In genomic region chr7:75937958-75938786, GRCh38 we compare ENCODE assay signal across 10 cellular contexts. TPM values are rescaled to one million over a fixed set of nuclear protein-coding genes. Genes with fewer than 3 reads are reported as not detected.
A peak's percentile ranks its signal among the peaks of the same experiment; 100 is the strongest.
DNase-seq lines count a peak whose midpoint lies in the region; FAIRE-seq and TF ChIP-seq lines count a peak whose summit lies in the region.
"Had no signal": no experiment of that assay in that cellular context is flagged by ENCODE, and none has a peak within 500 bp of the region (broad histone marks: within the 10 kb centered on the region; RNA-seq: fewer than 3 reads in every experiment).

No MANE protein-coding gene starts in this region.

- FAIRE-seq in urothelium cell line (lab: Jason Lieb, UNC), result no peak
- FAIRE-seq: A204.1 had no signal

- peak overlapping the region in 49 of 59 donors; percentile 3 to 84 (median 55) for H3K27ac ChIP-seq in dorsolateral prefrontal cortex

- peak; percentile 19 for DNase-seq in NCI-H345 (lab: John Stamatoyannopoulos, UW)
- no peak for DNase-seq in NCI-H345 treated with DMSO at 0.1 percent for 48 hours (lab: John Stamatoyannopoulos, UW; ENCODE audit: unreplicated experiment)
- peak in 9 of 10 donors; percentile 55 to 84 (median 77) for DNase-seq in dorsolateral prefrontal cortex
- DNase-seq in lung microvascular endothelial cell (ENCODE audit: low read depth in 2 of 2), result peak; percentile 89 to 90
- DNase-seq in urothelium cell line (ENCODE audit: low spot score), result peak; percentile 30
- DNase-seq in NCI-H2107 (lab: John Stamatoyannopoulos, UW), result no peak
- DNase-seq in HuH-7 (ENCODE audit: low spot score), result no peak
- DNase-seq in NCI-H2081 (lab: John Stamatoyannopoulos, UW), result no peak
- DNase-seq: spleen had no signal

- H3K27me3 ChIP-seq in dorsolateral prefrontal cortex, result no peaks in the 10 kb centered on the region
- H3K27me3 ChIP-seq: spleen had no signal

- peak overlapping the region in 2 of 59 donors; percentile 1 to 12 for H3K4me3 ChIP-seq in dorsolateral prefrontal cortex
- H3K4me3 ChIP-seq: spleen had no signal

- intact Hi-C loops in dorsolateral prefrontal cortex (cut with DNase I), result no loop called here

- TF ChIP-seq CTCF in dorsolateral prefrontal cortex (IDR thresholded peaks at IDR 0.05 in 54 of 56, conservative IDR thresholded peaks at IDR 0.05 in 2 of 56; ENCODE audit: low read depth in 1 of 56, partially characterized antibody in 56 of 56), result peak in 1 of 56 donors; percentile 27

RNA-seq across cellular contexts. Expression of gene POR, which starts 23.2 kb away (rescaled TPM):
- 100 to 1,000 TPM in 9 of 120 experiments, 10 to 100 TPM in 111; 52.3 to 111 (median 78.1) TPM for total RNA-seq in dorsolateral prefrontal cortex
- 67.6 and 132 TPM in 2 replicates for total RNA-seq in lung microvascular endothelial cell

RNA-seq across cellular contexts. Expression of gene TMEM120A, which starts 56.2 kb away (rescaled TPM):
- total RNA-seq in dorsolateral prefrontal cortex (10 to 100 TPM; 32.6 to 87.9 (median 49.5) TPM), lung microvascular endothelial cell (56.4 and 197 TPM in 2 replicates)

RNA-seq across cellular contexts. Expression of gene RHBDD2, which starts 59.3 kb away (rescaled TPM):
- total RNA-seq in dorsolateral prefrontal cortex (100 to 1,000 TPM; 127 to 309 (median 221) TPM), lung microvascular endothelial cell (14.8 and 16.1 TPM in 2 replicates)

Comparison
In these comparisons a context has a peak if more than half of its experiments do, and no peak if none do; other contexts are left out.
1. DNase-seq: peak in NCI-H345 (single experiment), dorsolateral prefrontal cortex (9 of 10), lung microvascular endothelial cell (2 of 2) and urothelium cell line (single experiment); none in NCI-H345 treated with DMSO at 0.1 percent for 48 hours (single experiment), NCI-H2107 (single experiment), HuH-7 (single experiment) and NCI-H2081 (0 of 2).